ENCODE assay signal across 21 cellular contexts in genomic region chr15:79875213-79875612, GRCh38.
"Had no signal": no experiment of that assay in that cellular context is flagged by ENCODE, and none has a peak within 500 bp of the region (broad histone marks: within the 10 kb centered on the region; RNA-seq: fewer than 3 reads in every experiment).

No MANE protein-coding gene starts in this region.

- H3K27me3 Mint-ChIP-seq: natural killer cell treated with Interleukin-12 subunit alpha and Interleukin-12 subunit beta and Interleukin-15 and Interleukin-18, amount 100 ng/mL, for 72 hours; stimulated activated naive B cell treated with anti-CD40 and anti-IgM and Interleukin-4, amounts not matched to agents 10 μg/mL and 1 μg/mL and 100 μg/mL, for 72 hours; stimulated activated naive CD8-positive, alpha-beta T cell treated with anti-CD3 and anti-CD28 coated beads, Interleukin-15, Interleukin-2, amounts not matched to agents 100 ng/mL and 50 ng/mL, for 24 hours had no signal

- H3K27ac ChIP-seq: coronary artery, left ventricle myocardium inferior, lower lobe of right lung, prostate gland, right atrium auricular region, sigmoid colon, spleen, thoracic aorta, tibial nerve, upper lobe of left lung had no signal

- H3K27me3 ChIP-seq: right atrium auricular region, sigmoid colon, spleen, tibial nerve, upper lobe of left lung had no signal

- H3K27ac Mint-ChIP-seq: natural killer cell treated with Interleukin-12 subunit alpha and Interleukin-12 subunit beta and Interleukin-15 and Interleukin-18, amount 100 ng/mL, for 72 hours; stimulated activated naive CD8-positive, alpha-beta T cell treated with anti-CD3 and anti-CD28 coated beads, Interleukin-15, Interleukin-2, amounts not matched to agents 100 ng/mL and 50 ng/mL, for 24 hours had no signal

- H3K4me3 Mint-ChIP-seq: immature natural killer cell; natural killer cell treated with Interleukin-12 subunit alpha and Interleukin-12 subunit beta and Interleukin-15 and Interleukin-18, amount 100 ng/mL, for 72 hours; neural crest cell; stimulated activated naive B cell treated with anti-CD40 and anti-IgM and Interleukin-4, amounts not matched to agents 10 μg/mL and 1 μg/mL and 100 μg/mL, for 72 hours; stimulated activated naive CD8-positive, alpha-beta T cell treated with anti-CD3 and anti-CD28 coated beads, Interleukin-15, Interleukin-2, amounts not matched to agents 100 ng/mL and 50 ng/mL, for 24 hours had no signal

- H3K4me3 ChIP-seq: coronary artery, left ventricle myocardium inferior, lower lobe of right lung, prostate gland, right atrium auricular region, sigmoid colon, spleen, thoracic aorta, tibial nerve, upper lobe of left lung had no signal

- H3K9me3 ChIP-seq: prostate gland had no signal

- DNase-seq: dermis blood vessel endothelial cell; effector memory CD4-positive, alpha-beta T cell; hypothalamus; immature natural killer cell; islet precursor cell; kidney glomerular epithelial cell; left colon; left ventricle myocardium inferior; lower lobe of right lung; sigmoid colon; spleen; stimulated activated naive B cell treated with anti-CD40 and anti-IgM and Interleukin-4, amounts not matched to agents 10 μg/mL and 1 μg/mL and 100 μg/mL, for 72 hours; upper lobe of left lung had no signal

- ATAC-seq: left colon; lower lobe of right lung; natural killer cell treated with Interleukin-12 subunit alpha and Interleukin-12 subunit beta and Interleukin-15 and Interleukin-18, amount 100 ng/mL, for 72 hours; stimulated activated naive B cell treated with anti-CD40 and anti-IgM and Interleukin-4, amounts not matched to agents 10 μg/mL and 1 μg/mL and 100 μg/mL, for 72 hours had no signal

- H3K4me1 ChIP-seq: left ventricle myocardium inferior, lower lobe of right lung, prostate gland, right atrium auricular region, sigmoid colon, tibial nerve had no signal
